In the genomic region with DNA sequence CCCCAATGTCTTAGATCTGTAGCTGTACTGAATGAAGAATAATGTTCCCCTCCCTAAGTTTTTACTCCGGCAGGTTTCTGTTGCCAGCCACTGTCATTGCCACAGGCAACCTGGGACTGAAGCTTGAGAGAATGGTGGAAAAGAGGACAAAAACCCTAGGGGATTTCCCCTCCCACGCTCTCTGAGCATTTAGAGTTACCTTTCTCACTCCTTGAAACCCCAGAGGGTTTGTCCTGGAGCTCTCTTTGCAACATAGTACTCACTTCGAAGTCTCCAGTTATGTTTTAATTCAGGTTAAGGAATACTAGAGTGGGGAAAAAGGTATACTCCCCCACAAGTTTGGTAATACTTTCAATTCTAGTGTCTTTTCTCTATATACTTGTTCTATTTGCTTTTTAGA, we compare ENCODE assay signal across 2 cellular contexts.
A peak's percentile ranks its signal among the peaks of the same experiment; 100 is the strongest.
TF ChIP-seq lines count a peak whose summit lies in the region.

No MANE protein-coding gene starts in this region.

TF ChIP-seq in GM12878, 131 proteins besides CTCF, POLR2A, EP300 and RAD21 (continues in another document):
- TF ChIP-seq TCF12 (IDR thresholded peaks at IDR 0.05; ENCODE audit: low read depth, low read length) (0 out of 2 replicates have a peak, but pooled peaks have one; percentile 45), MAX (IDR thresholded peaks at IDR 0.05; ENCODE audit: low read depth, low read length) (no peak), EGR1 (IDR thresholded peaks at IDR 0.05; ENCODE audit: borderline replicate concordance in 1 of 2, low read depth in 2 of 2, low read length in 2 of 2) (peak in 1 of 2 experiments; percentile 91; a peak in 2 of 3 replicates), EED (IDR thresholded peaks at IDR 0.05; ENCODE audit: low read depth) (0 out of 2 replicates have a peak, but pooled peaks have one; percentile 5), MEF2A (IDR thresholded peaks at IDR 0.05; ENCODE audit: insufficient read depth, low read depth, low read length) (0 out of 2 replicates have a peak, but pooled peaks have one; percentile 9), CBX3 (IDR thresholded peaks at IDR 0.05; ENCODE audit: borderline replicate concordance, low read depth) (no peak), CUX1 (IDR thresholded peaks at IDR 0.05; ENCODE audit: insufficient replicate concordance, low read depth, low read length) (peak; percentile 79), RUNX3 (IDR thresholded peaks at IDR 0.05; ENCODE audit: low read length) (peak; percentile 27; the same call in 1 of the 2 replicates), MEF2B (IDR thresholded peaks at IDR 0.05; ENCODE audit: partially characterized antibody, poor library complexity, severe bottlenecking) (peak; percentile 82), E2F4 (IDR thresholded peaks at IDR 0.05; ENCODE audit: low read depth, low read length) (no peak), TCF3 (IDR thresholded peaks at IDR 0.05; ENCODE audit: borderline replicate concordance, insufficient read depth, low read depth, low read length) (no peak), SUPT20H (IDR thresholded peaks at IDR 0.05; ENCODE audit: borderline replicate concordance, control insufficient read depth, low read depth, low read length) (no peak), SMC3 (IDR thresholded peaks at IDR 0.05; ENCODE audit: borderline replicate concordance, low read length) (no peak; the same call in 1 of the 2 replicates), MXI1 (IDR thresholded peaks at IDR 0.05; ENCODE audit: low read depth, low read length) (0 out of 2 replicates have a peak, but pooled peaks have one; percentile 19)
- TF ChIP-seq, protein P1, sequence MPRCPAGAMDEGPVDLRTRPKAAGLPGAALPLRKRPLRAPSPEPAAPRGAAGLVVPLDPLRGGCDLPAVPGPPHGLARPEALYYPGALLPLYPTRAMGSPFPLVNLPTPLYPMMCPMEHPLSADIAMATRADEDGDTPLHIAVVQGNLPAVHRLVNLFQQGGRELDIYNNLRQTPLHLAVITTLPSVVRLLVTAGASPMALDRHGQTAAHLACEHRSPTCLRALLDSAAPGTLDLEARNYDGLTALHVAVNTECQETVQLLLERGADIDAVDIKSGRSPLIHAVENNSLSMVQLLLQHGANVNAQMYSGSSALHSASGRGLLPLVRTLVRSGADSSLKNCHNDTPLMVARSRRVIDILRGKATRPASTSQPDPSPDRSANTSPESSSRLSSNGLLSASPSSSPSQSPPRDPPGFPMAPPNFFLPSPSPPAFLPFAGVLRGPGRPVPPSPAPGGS (IDR thresholded peaks at IDR 0.05; ENCODE audit: borderline replicate concordance, insufficient read depth, low read depth, low read length, poor library complexity, severe bottlenecking): peak; percentile 84

TF ChIP-seq in GM23338, 12 proteins besides CTCF, POLR2A, EP300 and RAD21 (continued from another document):
- no peak for TF ChIP-seq POLR2AphosphoS5 (IDR thresholded peaks at IDR 0.05; ENCODE audit: low read depth)
- TF ChIP-seq REST (IDR thresholded peaks at IDR 0.05; ENCODE audit: unreplicated experiment): no peak
- TF ChIP-seq ZNF114 (CRISPR knock-in tag; IDR thresholded peaks at IDR 0.05): no peak
- no peak for TF ChIP-seq NANOG (IDR thresholded peaks at IDR 0.05; ENCODE audit: borderline replicate concordance)
- no peak for TF ChIP-seq STAT1 (IDR thresholded peaks at IDR 0.05; ENCODE audit: unreplicated experiment)
- no peak for TF ChIP-seq ETS1 (IDR thresholded peaks at IDR 0.05)
- no peak for TF ChIP-seq EZH2 (IDR thresholded peaks at IDR 0.05; ENCODE audit: low read depth, unreplicated experiment)
- no peak for TF ChIP-seq ZNF331 (CRISPR knock-in tag; IDR thresholded peaks at IDR 0.05; ENCODE audit: low read depth)
- TF ChIP-seq, protein P2, sequence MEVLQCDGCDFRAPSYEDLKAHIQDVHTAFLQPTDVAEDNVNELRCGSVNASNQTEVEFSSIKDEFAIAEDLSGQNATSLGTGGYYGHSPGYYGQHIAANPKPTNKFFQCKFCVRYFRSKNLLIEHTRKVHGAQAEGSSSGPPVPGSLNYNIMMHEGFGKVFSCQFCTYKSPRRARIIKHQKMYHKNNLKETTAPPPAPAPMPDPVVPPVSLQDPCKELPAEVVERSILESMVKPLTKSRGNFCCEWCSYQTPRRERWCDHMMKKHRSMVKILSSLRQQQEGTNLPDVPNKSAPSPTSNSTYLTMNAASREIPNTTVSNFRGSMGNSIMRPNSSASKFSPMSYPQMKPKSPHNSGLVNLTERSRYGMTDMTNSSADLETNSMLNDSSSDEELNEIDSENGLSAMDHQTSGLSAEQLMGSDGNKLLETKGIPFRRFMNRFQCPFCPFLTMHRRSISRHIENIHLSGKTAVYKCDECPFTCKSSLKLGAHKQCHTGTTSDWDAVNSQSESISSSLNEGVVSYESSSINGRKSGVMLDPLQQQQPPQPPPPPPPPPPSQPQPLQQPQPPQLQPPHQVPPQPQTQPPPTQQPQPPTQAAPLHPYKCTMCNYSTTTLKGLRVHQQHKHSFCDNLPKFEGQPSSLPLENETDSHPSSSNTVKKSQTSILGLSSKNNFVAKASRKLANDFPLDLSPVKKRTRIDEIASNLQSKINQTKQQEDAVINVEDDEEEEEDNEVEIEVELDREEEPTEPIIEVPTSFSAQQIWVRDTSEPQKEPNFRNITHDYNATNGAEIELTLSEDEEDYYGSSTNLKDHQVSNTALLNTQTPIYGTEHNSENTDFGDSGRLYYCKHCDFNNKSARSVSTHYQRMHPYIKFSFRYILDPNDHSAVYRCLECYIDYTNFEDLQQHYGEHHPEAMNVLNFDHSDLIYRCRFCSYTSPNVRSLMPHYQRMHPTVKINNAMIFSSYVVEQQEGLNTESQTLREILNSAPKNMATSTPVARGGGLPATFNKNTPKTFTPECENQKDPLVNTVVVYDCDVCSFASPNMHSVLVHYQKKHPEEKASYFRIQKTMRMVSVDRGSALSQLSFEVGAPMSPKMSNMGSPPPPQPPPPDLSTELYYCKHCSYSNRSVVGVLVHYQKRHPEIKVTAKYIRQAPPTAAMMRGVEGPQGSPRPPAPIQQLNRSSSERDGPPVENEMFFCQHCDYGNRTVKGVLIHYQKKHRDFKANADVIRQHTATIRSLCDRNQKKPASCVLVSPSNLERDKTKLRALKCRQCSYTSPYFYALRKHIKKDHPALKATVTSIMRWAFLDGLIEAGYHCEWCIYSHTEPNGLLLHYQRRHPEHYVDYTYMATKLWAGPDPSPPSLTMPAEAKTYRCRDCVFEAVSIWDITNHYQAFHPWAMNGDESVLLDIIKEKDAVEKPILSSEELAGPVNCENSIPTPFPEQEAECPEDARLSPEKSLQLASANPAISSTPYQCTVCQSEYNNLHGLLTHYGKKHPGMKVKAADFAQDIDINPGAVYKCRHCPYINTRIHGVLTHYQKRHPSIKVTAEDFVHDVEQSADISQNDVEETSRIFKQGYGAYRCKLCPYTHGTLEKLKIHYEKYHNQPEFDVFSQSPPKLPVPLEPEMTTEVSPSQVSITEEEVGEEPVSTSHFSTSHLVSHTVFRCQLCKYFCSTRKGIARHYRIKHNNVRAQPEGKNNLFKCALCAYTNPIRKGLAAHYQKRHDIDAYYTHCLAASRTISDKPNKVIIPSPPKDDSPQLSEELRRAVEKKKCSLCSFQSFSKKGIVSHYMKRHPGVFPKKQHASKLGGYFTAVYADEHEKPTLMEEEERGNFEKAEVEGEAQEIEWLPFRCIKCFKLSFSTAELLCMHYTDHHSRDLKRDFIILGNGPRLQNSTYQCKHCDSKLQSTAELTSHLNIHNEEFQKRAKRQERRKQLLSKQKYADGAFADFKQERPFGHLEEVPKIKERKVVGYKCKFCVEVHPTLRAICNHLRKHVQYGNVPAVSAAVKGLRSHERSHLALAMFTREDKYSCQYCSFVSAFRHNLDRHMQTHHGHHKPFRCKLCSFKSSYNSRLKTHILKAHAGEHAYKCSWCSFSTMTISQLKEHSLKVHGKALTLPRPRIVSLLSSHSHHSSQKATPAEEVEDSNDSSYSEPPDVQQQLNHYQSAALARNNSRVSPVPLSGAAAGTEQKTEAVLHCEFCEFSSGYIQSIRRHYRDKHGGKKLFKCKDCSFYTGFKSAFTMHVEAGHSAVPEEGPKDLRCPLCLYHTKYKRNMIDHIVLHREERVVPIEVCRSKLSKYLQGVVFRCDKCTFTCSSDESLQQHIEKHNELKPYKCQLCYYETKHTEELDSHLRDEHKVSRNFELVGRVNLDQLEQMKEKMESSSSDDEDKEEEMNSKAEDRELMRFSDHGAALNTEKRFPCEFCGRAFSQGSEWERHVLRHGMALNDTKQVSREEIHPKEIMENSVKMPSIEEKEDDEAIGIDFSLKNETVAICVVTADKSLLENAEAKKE (CRISPR knock-in tag; IDR thresholded peaks at IDR 0.05): no peak
- no peak for TF ChIP-seq JUNB (IDR thresholded peaks at IDR 0.05; ENCODE audit: unreplicated experiment)
